ENCODE assay signal across 1 cellular context in genomic region chr13:40352807-40353562, GRCh38.
TF ChIP-seq lines count a peak whose summit lies in the region.

No MANE protein-coding gene starts in this region.

TF ChIP-seq in HepG2, 621 proteins besides CTCF, POLR2A, EP300 and RAD21 (continued from another document):
- TF ChIP-seq RNF219 (CRISPR knock-in tag; IDR thresholded peaks at IDR 0.05) (no peak), SRY (CRISPR knock-in tag; IDR thresholded peaks at IDR 0.05) (no peak), NFYB (CRISPR knock-in tag; IDR thresholded peaks at IDR 0.05) (no peak), MAX (IDR thresholded peaks at IDR 0.05) (no peak), RNF2 (conservative IDR thresholded peaks at IDR 0.05; ENCODE audit: low read depth) (no peak), KLF15 (CRISPR knock-in tag; IDR thresholded peaks at IDR 0.05; ENCODE audit: borderline replicate concordance) (no peak)
